In genomic region chr10:5831446-5831782, GRCh38 we compare ENCODE assay signal across 2 cellular contexts.
A peak's percentile ranks its signal among the peaks of the same experiment; 100 is the strongest.
TF ChIP-seq lines count a peak whose summit lies in the region.

No MANE protein-coding gene starts in this region.

TF ChIP-seq in HepG2, 621 proteins besides CTCF, POLR2A, EP300 and RAD21 (continues in another document):
- TF ChIP-seq GATAD2A (CRISPR knock-in tag; IDR thresholded peaks at IDR 0.05) (peak; percentile 82), ZNF775 (CRISPR knock-in tag; IDR thresholded peaks at IDR 0.05; ENCODE audit: borderline replicate concordance) (no peak), ZNF615 (CRISPR knock-in tag; IDR thresholded peaks at IDR 0.05; ENCODE audit: borderline replicate concordance) (no peak), EEA1 (CRISPR knock-in tag; IDR thresholded peaks at IDR 0.05; ENCODE audit: borderline replicate concordance) (no peak), MTF2 (CRISPR knock-in tag; IDR thresholded peaks at IDR 0.05; ENCODE audit: borderline replicate concordance) (no peak), ZNF225 (CRISPR knock-in tag; IDR thresholded peaks at IDR 0.05) (no peak), GABPA (IDR thresholded peaks at IDR 0.05; ENCODE audit: low read depth, low read length) (no peak), GABPA (CRISPR knock-in tag; IDR thresholded peaks at IDR 0.05; ENCODE audit: low read depth) (peak; percentile 38; the same call in 1 of the 2 replicates), ZNF326 (CRISPR knock-in tag; IDR thresholded peaks at IDR 0.05; ENCODE audit: borderline replicate concordance) (no peak), NONO (IDR thresholded peaks at IDR 0.05) (no peak), NONO (CRISPR knock-in tag; conservative IDR thresholded peaks at IDR 0.05) (0 out of 2 replicates have a peak, but pooled peaks have one; percentile 32), XRCC5 (optimal IDR thresholded peaks at IDR 0.05; ENCODE audit: low read length) (peak; percentile 35), ZNF746 (CRISPR knock-in tag; IDR thresholded peaks at IDR 0.05) (peak; percentile 44; the same call in 1 of the 2 replicates), MED1 (CRISPR knock-in tag; IDR thresholded peaks at IDR 0.05) (peak; percentile 61), GTF2F1 (IDR thresholded peaks at IDR 0.05; ENCODE audit: low read length) (no peak), KDM6A (CRISPR knock-in tag; IDR thresholded peaks at IDR 0.05; ENCODE audit: low read depth) (no peak), MAFF (IDR thresholded peaks at IDR 0.05; ENCODE audit: low read depth, low read length) (no peak), SOX13 (IDR thresholded peaks at IDR 0.05) (no peak), SOX13 (CRISPR knock-in tag; conservative IDR thresholded peaks at IDR 0.05 in 1 of 2, IDR thresholded peaks at IDR 0.05 in 1 of 2) (peak in 1 of 2 experiments; percentile 52; a peak in 1 of 4 replicates), ZNF296 (CRISPR knock-in tag; conservative IDR thresholded peaks at IDR 0.05) (no peak)
- TF ChIP-seq, protein P1, sequence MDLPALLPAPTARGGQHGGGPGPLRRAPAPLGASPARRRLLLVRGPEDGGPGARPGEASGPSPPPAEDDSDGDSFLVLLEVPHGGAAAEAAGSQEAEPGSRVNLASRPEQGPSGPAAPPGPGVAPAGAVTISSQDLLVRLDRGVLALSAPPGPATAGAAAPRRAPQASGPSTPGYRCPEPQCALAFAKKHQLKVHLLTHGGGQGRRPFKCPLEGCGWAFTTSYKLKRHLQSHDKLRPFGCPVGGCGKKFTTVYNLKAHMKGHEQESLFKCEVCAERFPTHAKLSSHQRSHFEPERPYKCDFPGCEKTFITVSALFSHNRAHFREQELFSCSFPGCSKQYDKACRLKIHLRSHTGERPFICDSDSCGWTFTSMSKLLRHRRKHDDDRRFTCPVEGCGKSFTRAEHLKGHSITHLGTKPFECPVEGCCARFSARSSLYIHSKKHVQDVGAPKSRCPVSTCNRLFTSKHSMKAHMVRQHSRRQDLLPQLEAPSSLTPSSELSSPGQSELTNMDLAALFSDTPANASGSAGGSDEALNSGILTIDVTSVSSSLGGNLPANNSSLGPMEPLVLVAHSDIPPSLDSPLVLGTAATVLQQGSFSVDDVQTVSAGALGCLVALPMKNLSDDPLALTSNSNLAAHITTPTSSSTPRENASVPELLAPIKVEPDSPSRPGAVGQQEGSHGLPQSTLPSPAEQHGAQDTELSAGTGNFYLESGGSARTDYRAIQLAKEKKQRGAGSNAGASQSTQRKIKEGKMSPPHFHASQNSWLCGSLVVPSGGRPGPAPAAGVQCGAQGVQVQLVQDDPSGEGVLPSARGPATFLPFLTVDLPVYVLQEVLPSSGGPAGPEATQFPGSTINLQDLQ (CRISPR knock-in tag; IDR thresholded peaks at IDR 0.05), result no peak
- TF ChIP-seq, protein P2, sequence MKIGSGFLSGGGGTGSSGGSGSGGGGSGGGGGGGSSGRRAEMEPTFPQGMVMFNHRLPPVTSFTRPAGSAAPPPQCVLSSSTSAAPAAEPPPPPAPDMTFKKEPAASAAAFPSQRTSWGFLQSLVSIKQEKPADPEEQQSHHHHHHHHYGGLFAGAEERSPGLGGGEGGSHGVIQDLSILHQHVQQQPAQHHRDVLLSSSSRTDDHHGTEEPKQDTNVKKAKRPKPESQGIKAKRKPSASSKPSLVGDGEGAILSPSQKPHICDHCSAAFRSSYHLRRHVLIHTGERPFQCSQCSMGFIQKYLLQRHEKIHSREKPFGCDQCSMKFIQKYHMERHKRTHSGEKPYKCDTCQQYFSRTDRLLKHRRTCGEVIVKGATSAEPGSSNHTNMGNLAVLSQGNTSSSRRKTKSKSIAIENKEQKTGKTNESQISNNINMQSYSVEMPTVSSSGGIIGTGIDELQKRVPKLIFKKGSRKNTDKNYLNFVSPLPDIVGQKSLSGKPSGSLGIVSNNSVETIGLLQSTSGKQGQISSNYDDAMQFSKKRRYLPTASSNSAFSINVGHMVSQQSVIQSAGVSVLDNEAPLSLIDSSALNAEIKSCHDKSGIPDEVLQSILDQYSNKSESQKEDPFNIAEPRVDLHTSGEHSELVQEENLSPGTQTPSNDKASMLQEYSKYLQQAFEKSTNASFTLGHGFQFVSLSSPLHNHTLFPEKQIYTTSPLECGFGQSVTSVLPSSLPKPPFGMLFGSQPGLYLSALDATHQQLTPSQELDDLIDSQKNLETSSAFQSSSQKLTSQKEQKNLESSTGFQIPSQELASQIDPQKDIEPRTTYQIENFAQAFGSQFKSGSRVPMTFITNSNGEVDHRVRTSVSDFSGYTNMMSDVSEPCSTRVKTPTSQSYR (CRISPR knock-in tag; IDR thresholded peaks at IDR 0.05; ENCODE audit: borderline replicate concordance), result peak; percentile 79; the same call in 1 of the 2 replicates

TF ChIP-seq in WTC11, 78 proteins besides CTCF, POLR2A, EP300 and RAD21:
- 0 out of 2 replicates have a peak, but pooled peaks have one; percentile 34 for TF ChIP-seq GABPB1 (CRISPR knock-in tag; IDR thresholded peaks at IDR 0.05)
- TF ChIP-seq, protein P3, sequence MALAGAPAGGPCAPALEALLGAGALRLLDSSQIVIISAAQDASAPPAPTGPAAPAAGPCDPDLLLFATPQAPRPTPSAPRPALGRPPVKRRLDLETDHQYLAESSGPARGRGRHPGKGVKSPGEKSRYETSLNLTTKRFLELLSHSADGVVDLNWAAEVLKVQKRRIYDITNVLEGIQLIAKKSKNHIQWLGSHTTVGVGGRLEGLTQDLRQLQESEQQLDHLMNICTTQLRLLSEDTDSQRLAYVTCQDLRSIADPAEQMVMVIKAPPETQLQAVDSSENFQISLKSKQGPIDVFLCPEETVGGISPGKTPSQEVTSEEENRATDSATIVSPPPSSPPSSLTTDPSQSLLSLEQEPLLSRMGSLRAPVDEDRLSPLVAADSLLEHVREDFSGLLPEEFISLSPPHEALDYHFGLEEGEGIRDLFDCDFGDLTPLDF (CRISPR knock-in tag; IDR thresholded peaks at IDR 0.05), result no peak
TF ChIP-seq in WTC11: peak in this region for 1.
